Comparison of ENCODE assay signal across 6 cellular contexts in genomic region chr17:39479631-39480030, GRCh38. TPM values are rescaled to one million over a fixed set of nuclear protein-coding genes. Genes with fewer than 3 reads are reported as not detected.
DNase-seq lines count a peak whose midpoint lies in the region; ATAC-seq, FAIRE-seq and TF ChIP-seq lines count a peak whose summit lies in the region.
"Not testable (repeated sequence)": the region's sequence is repeated elsewhere in the genome, so short reads cannot be mapped to it uniquely, and the experiment has no call there.

No MANE protein-coding gene starts in this region.

- peaks cover 91% of the 10 kb centered on the region for H3K36me3 Mint-ChIP-seq in Caco-2 (ENCODE audit: insufficient read depth, unreplicated experiment)
- peaks cover 17% of the 10 kb centered on the region for H3K36me3 Mint-ChIP-seq in WTC11

- not testable (repeated sequence) for H3K9me3 Mint-ChIP-seq in Caco-2 (ENCODE audit: unreplicated experiment); WTC11

- H3K4me1 Mint-ChIP-seq in Caco-2 (ENCODE audit: low read depth, unreplicated experiment); WTC11: not testable (repeated sequence)

- not testable (repeated sequence) for BruUV-seq in Caco-2 (replicated peaks; lab: Mats Ljungman, UMichigan)

- H3K27me3 Mint-ChIP-seq in Caco-2 (ENCODE audit: insufficient read depth, unreplicated experiment); WTC11 (ENCODE audit: low read depth): not testable (repeated sequence)

- intact Hi-C loops in Caco-2 (cut with micrococcal nuclease; ENCODE audit: unreplicated experiment) = not testable (repeated sequence)

- H3K4me3 Mint-ChIP-seq in Caco-2 (ENCODE audit: unreplicated experiment); WTC11: not testable (repeated sequence)

- DNase-seq in Caco-2 (peak in 1 of 2 experiments; percentile 39), bronchial epithelial cell (ENCODE audit: low read depth) (peak; percentile 17), kidney tubule cell (ENCODE audit: low spot score) (peak; percentile 10), mesenteric fat pad (ENCODE audit: low spot score) (peak; percentile 6)
- DNase-seq in RWPE1 (ENCODE audit: low spot score); WTC11 (ENCODE audit: low spot score): not testable (repeated sequence)

- H3K4me1 ChIP-seq in Caco-2 = not testable (repeated sequence)

- H3K36me3 ChIP-seq in Caco-2 (ENCODE audit: control insufficient read depth, insufficient read depth, low read length); bronchial epithelial cell (ENCODE audit: control insufficient read depth, insufficient read depth, low read length): not testable (repeated sequence)

- not testable (repeated sequence) for H3K9me3 ChIP-seq in Caco-2

- H3K27ac Mint-ChIP-seq in Caco-2 (ENCODE audit: unreplicated experiment) = peak overlapping the region; percentile 25
- H3K27ac Mint-ChIP-seq in WTC11 = not testable (repeated sequence)

- CTCF ChIA-PET in Caco-2 (lab: Charles Lee) (interaction anchor here (0.7 kb wide), 1 partner anchor 96 kb away, joined by 6 read pairs; no protein-coding TSS in a partner anchor), RWPE1 (lab: Yijun Ruan, JAX) (interaction anchor here (0.6 kb wide), 1 partner anchor 21 kb away, joined by 3 read pairs; no protein-coding TSS in a partner anchor), WTC11 (lab: Charles Lee) (interaction anchor here (0.6 to 0.7 kb wide), 2 partner anchors 172 to 718 kb away, joined by 4 to 5 read pairs; no protein-coding TSS in a partner anchor)

- TF ChIP-seq CTCF in Caco-2 (IDR thresholded peaks at IDR 0.05; ENCODE audit: insufficient read depth in 1 of 2, low read depth in 1 of 2, low read length in 1 of 2, severe bottlenecking in 1 of 2, unreplicated experiment in 1 of 2); RWPE1 (conservative IDR thresholded peaks at IDR 0.05; ENCODE audit: low read depth); WTC11 (IDR thresholded peaks at IDR 0.05); bronchial epithelial cell (IDR thresholded peaks at IDR 0.05; ENCODE audit: insufficient read depth, low read length, severe bottlenecking): not testable (repeated sequence)

- FAIRE-seq in bronchial epithelial cell (lab: Jason Lieb, UNC) = not testable (repeated sequence)

- POLR2A ChIA-PET in Caco-2 (lab: Charles Lee) = interaction anchor here (0.6 kb wide), 2 partner anchors 15 to 19 kb away, joined by 3 read pairs; no protein-coding TSS in a partner anchor
- POLR2A ChIA-PET in RWPE1 (lab: Yijun Ruan, JAX; ENCODE audit: low non-redundant PET) = interaction anchor here (0.6 kb wide), 1 partner anchor 558 kb away, joined by 3 read pairs; no protein-coding TSS in a partner anchor
- POLR2A ChIA-PET in WTC11 (lab: Charles Lee) = interaction anchor here (0.7 to 1.0 kb wide), 2 partner anchors 28 to 364 kb away, joined by 3 to 10 read pairs; partner anchors contain the start of gene MED1

- ATAC-seq in WTC11 = not testable (repeated sequence)

- peak overlapping the region; percentile 40 for H3K27ac ChIP-seq in RWPE1

- H3K4me3 ChIP-seq in Caco-2 (ENCODE audit: low read depth, low read length); bronchial epithelial cell (ENCODE audit: low read depth, low read length): not testable (repeated sequence)

- not testable (repeated sequence) for H3K27me3 ChIP-seq in Caco-2 (replicated peaks; ENCODE audit: control insufficient read depth, insufficient read depth, low read length); bronchial epithelial cell (ENCODE audit: control insufficient read depth, insufficient read depth, low read length)

TF ChIP-seq in WTC11, 78 proteins besides CTCF, POLR2A, EP300 and RAD21:
- TF ChIP-seq ZNF121 (CRISPR knock-in tag; IDR thresholded peaks at IDR 0.05) = 0 out of 2 replicates have a peak, but pooled peaks have one; percentile 25

RNA-seq across cellular contexts. Expression of gene CDK12, which starts 18.3 kb away (rescaled TPM):
- total RNA-seq in Caco-2 (2022) (85.5 and 86.6 TPM in 2 replicates), WTC11 (2021) (58.4 to 61.6 TPM (median 59.5 TPM) in 3 replicates), bronchial epithelial cell (19.7 and 24.3 TPM in 2 replicates), mesenteric fat pad (46.5 TPM)

RNA-seq across cellular contexts. Expression of gene MED1, which starts 28.6 kb away (rescaled TPM):
- total RNA-seq in Caco-2 (2022) = 58.9 and 62.2 TPM in 2 replicates
- 47.0 to 50.4 TPM (median 47.9 TPM) in 3 replicates for total RNA-seq in WTC11 (2021)
- total RNA-seq in bronchial epithelial cell = 21.6 and 25.0 TPM in 2 replicates
- 35.5 TPM for total RNA-seq in mesenteric fat pad
